31 cellular contexts compared by ENCODE assay signal in genomic region chr5:108700928-108701327, GRCh38. TPM values are rescaled to one million over a fixed set of nuclear protein-coding genes. Genes with fewer than 3 reads are reported as not detected.
DNase-seq lines count a peak whose midpoint lies in the region; FAIRE-seq and TF ChIP-seq lines count a peak whose summit lies in the region.
"Had no signal": no experiment of that assay in that cellular context is flagged by ENCODE, and none has a peak within 500 bp of the region (broad histone marks: within the 10 kb centered on the region; RNA-seq: fewer than 3 reads in every experiment).

No MANE protein-coding gene starts in this region.

- intact Hi-C loops in spleen (cut with DNase I; ENCODE audit: low total_unique reads) = no loop called here

- no peaks in the 10 kb centered on the region for H3K36me3 ChIP-seq in spleen
- H3K36me3 ChIP-seq: esophagus muscularis mucosa, gastroesophageal sphincter, HAP-1, left ventricle myocardium inferior had no signal

- H3K36me3 Mint-ChIP-seq in brain = no peaks in the 10 kb centered on the region
- H3K36me3 Mint-ChIP-seq: activated naive CD8-positive, alpha-beta T cell had no signal

- no peak overlapping the region for H3K4me3 ChIP-seq in spleen
- H3K4me3 ChIP-seq: esophagus muscularis mucosa, gastroesophageal sphincter, HAP-1, left ventricle myocardium inferior had no signal

- H3K27ac Mint-ChIP-seq in brain = peak overlapping the region in 3 of 5 experiments; percentile 50 to 75 (median 52)
- H3K27ac Mint-ChIP-seq: activated B cell treated with CpG ODN at 0.5 μM for 24 hours; activated naive CD8-positive, alpha-beta T cell; activated T-helper 2 cell treated with anti-CD3 and anti-CD28 coated beads, Interferon-gamma antibody, Interleukin-2, Interleukin-4, amounts not matched to agents 10 μg/mL and 5 μg/mL and 100 μg/mL, durations not matched to agents 14 hours and 24 hours and 36 hours; endodermal cell; nephron progenitor cell; progenitor cell of endocrine pancreas had no signal

- no peak overlapping the region for H3K27ac ChIP-seq in spleen
- H3K27ac ChIP-seq: 22Rv1, esophagus muscularis mucosa, gastroesophageal sphincter, left ventricle myocardium inferior had no signal

- no peak overlapping the region for H3K4me3 Mint-ChIP-seq in brain
- H3K4me3 Mint-ChIP-seq: activated B cell treated with CpG ODN at 0.5 μM for 24 hours; activated naive CD8-positive, alpha-beta T cell; endodermal cell; nephron progenitor cell had no signal

- DNase-seq in DMS79 treated with DMSO at 0.1 percent for 48 hours (lab: John Stamatoyannopoulos, UW) (peak; percentile 2), DMS79 (lab: John Stamatoyannopoulos, UW) (no peak), NCI-H2107 (lab: John Stamatoyannopoulos, UW) (peak; percentile 3), occipital lobe (lab: John Stamatoyannopoulos, UW) (peak; percentile 6), spleen (no peak), frontal cortex (ENCODE audit: low spot score in 2 of 2) (no peak)
- no peak for DNase-seq in activated CD4-positive, alpha-beta T cell treated with anti-CD3 and anti-CD28 coated beads for 4 hours
- DNase-seq: activated B cell treated with CpG ODN at 0.5 μM for 24 hours; activated CD4-positive, alpha-beta T cell treated with anti-CD3 and anti-CD28 coated beads, Interleukin-2, amount 50 U/mL, for 48 hours; activated CD8-positive, alpha-beta memory T cell treated with anti-CD3 and anti-CD28 coated beads, Interleukin-2, amount 50 U/mL, for 48 hours; aorta; cortex of kidney; endodermal cell; Kasumi-1; left ventricle myocardium inferior; midbrain; NCI-H1048; NCI-H2029; nephron progenitor cell; stimulated activated CD8-positive, alpha-beta memory T cell treated with anti-CD3 and anti-CD28 coated beads, Interleukin-4, amount 100 ng/mL, for 48 hours; T-helper 9 cell; trophoblast cell had no signal

- TF ChIP-seq POLR2A in spleen (IDR thresholded peaks at IDR 0.05) = no peak

- TF ChIP-seq CTCF in brain (conservative IDR thresholded peaks at IDR 0.05) = no peak
- TF ChIP-seq CTCF in spleen (IDR thresholded peaks at IDR 0.05 in 8 of 11, conservative IDR thresholded peaks at IDR 0.05 in 3 of 11) = no peak

- H3K9me3 ChIP-seq in spleen = no peaks in the 10 kb centered on the region
- H3K9me3 ChIP-seq: esophagus muscularis mucosa, gastroesophageal sphincter, HAP-1, left ventricle myocardium inferior had no signal

- FAIRE-seq in frontal cortex (lab: Jason Lieb, UNC) = no peak
- FAIRE-seq: HepG2 had no signal

- no peaks in the 10 kb centered on the region for H3K27me3 Mint-ChIP-seq in brain
- H3K27me3 Mint-ChIP-seq: activated B cell treated with CpG ODN at 0.5 μM for 24 hours, progenitor cell of endocrine pancreas had no signal

- no peaks in the 10 kb centered on the region for H3K4me1 ChIP-seq in spleen
- H3K4me1 ChIP-seq: esophagus muscularis mucosa, left ventricle myocardium inferior had no signal

- H3K4me1 Mint-ChIP-seq in brain = peaks cover 14% of the 10 kb centered on the region
- H3K4me1 Mint-ChIP-seq: nephron progenitor cell had no signal

- WGBS in spleen, 5 donors = 26 to 36% (median 32%) methylated on average over 3 of the region's 3 CpGs

- H3K27me3 ChIP-seq in spleen (replicated peaks in 1 of 7) = no peaks in the 10 kb centered on the region
- H3K27me3 ChIP-seq: esophagus muscularis mucosa, gastroesophageal sphincter had no signal

- peaks cover 0 to 2% (median 0%) of the 10 kb centered on the region in 5 experiments for H3K9me3 Mint-ChIP-seq in brain
- H3K9me3 Mint-ChIP-seq: activated B cell treated with CpG ODN at 0.5 μM for 24 hours; activated T-helper 2 cell treated with anti-CD3 and anti-CD28 coated beads, Interferon-gamma antibody, Interleukin-2, Interleukin-4, amounts not matched to agents 10 μg/mL and 5 μg/mL and 100 μg/mL, durations not matched to agents 14 hours and 24 hours and 36 hours; endodermal cell; nephron progenitor cell had no signal

RNA-seq across cellular contexts. Expression of gene FER, which starts 46.8 kb away (rescaled TPM):
- polyA plus RNA-seq in brain (ENCODE audit: insufficient read depth, low read depth, low replicate concordance) = 1.8 TPM
- total RNA-seq in occipital lobe = 101 TPM
- 10 to 100 TPM; 16.7 to 38.8 (median 28.2) TPM for total RNA-seq in spleen
- polyA plus RNA-seq in spleen = 1 to 10 TPM in 2 of 3 donors, under 1 TPM in 1; 0.96 to 1.5 (median 1.2) TPM
- total RNA-seq in frontal cortex = 75.4 TPM

Comparison
In these comparisons a context has a peak if more than half of its experiments do, and no peak if none do; other contexts are left out.
1. DNase-seq: peak in DMS79 treated with DMSO at 0.1 percent for 48 hours (single experiment), NCI-H2107 (single experiment) and occipital lobe (single experiment); none in DMS79 (single experiment), spleen (single experiment), frontal cortex (0 of 2) and activated CD4-positive, alpha-beta T cell treated with anti-CD3 and anti-CD28 coated beads for 4 hours (0 of 2).